ENCODE assay signal across 19 cellular contexts in the genomic region with DNA sequence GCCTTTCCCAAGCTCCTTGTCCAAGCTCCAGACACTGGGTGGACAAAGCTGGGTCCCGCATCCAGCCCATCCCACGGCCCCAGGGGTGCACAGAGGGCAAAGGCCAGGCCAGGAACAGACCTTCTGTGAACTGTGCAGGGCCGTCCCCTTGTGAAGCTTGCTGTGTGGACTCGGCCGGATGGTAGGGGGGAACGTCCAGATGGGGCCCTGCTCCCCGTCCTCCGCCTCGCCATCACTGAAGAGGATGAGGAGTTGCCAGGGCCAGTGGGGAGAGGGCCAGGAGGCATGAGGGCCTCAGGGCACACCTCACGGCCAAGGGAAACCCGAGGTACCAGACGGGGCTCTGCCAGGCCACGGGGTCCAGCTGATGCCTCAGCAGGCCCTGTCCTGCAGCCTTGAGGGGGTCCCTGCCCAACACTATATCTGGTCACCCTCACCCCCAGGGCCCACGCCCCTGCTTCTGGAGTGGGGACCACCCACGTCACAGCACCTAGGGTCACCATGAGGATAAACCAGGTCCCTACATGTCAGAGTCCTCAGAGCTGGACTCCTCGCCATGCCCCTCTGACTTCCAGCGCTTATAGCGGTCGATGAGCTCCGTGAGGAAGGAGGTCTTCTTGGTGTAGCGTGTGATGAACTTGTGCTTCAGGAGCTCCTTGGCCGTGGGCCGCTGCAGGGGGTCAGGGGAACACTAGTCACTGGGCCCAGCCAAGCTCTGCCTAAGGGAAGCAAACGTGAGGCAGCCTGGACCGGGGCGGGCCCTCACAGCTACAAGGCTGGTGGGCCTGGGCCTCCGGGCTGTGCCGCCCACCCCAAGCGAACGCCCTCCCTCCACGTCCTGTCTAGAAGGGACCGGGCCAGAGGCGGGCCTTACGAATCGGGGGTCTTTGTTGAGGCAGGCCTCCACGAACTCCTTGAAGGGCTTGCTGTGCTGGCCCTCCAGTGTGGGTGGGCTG.
"Had no signal": no experiment of that assay in that cellular context is flagged by ENCODE, and none has a peak within 500 bp of the region (broad histone marks: within the 10 kb centered on the region; RNA-seq: fewer than 3 reads in every experiment).

No MANE protein-coding gene starts in this region.

- ATAC-seq: left ventricle myocardium superior, upper lobe of right lung had no signal

- DNase-seq: activated B cell treated with CpG ODN at 0.5 μM for 24 hours; activated CD4-positive, alpha-beta memory T cell treated with anti-CD3 and anti-CD28 coated beads, Interleukin-2, amount 10 ng/mL, durations not matched to agents 7 days and 5 days; activated CD4-positive, alpha-beta T cell treated with anti-CD3 and anti-CD28 coated beads for 4 hours; activated gamma-delta T cell; activated naive CD4-positive, alpha-beta T cell treated with anti-CD3 and anti-CD28 coated beads, Interleukin-2, amount 50 U/mL, for 16 hours; central memory CD4-positive, alpha-beta T cell; effector memory CD4-positive, alpha-beta T cell; left ventricle myocardium superior; stimulated activated CD4-positive, alpha-beta T cell treated with anti-CD3 and anti-CD28 coated beads, Interleukin-2, amount 100 ng/mL, for 48 hours; stimulated activated CD8-positive, alpha-beta memory T cell treated with anti-CD3 and anti-CD28 coated beads, Interleukin-4, amount 100 ng/mL, for 48 hours; stimulated activated naive CD4-positive, alpha-beta T cell treated with Interleukin-2 at 50 U/mL for 16 hours; T1000 had no signal

- H3K27ac Mint-ChIP-seq: activated B cell treated with CpG ODN at 0.5 μM for 24 hours; activated CD4-positive, alpha-beta memory T cell treated with anti-CD3 and anti-CD28 coated beads, Interleukin-2, amount 10 ng/mL, durations not matched to agents 7 days and 5 days; activated T-helper 1 cell treated with anti-CD3 and anti-CD28 coated beads, Interleukin-12 subunit alpha, Interleukin-12 subunit beta, Interleukin-2, Interleukin-4 antibody, amounts not matched to agents 30 ng/mL and 10 ng/mL and 1 ng/mL, durations not matched to agents 14 hours and 24 hours and 36 hours; nephron had no signal

- H3K79me2 ChIP-seq: parathyroid adenoma had no signal

- H3K4me3 Mint-ChIP-seq: activated B cell treated with CpG ODN at 0.5 μM for 24 hours; activated CD4-positive, alpha-beta memory T cell treated with anti-CD3 and anti-CD28 coated beads, Interleukin-2, amount 10 ng/mL, durations not matched to agents 7 days and 5 days; activated T-helper 1 cell treated with anti-CD3 and anti-CD28 coated beads, Interleukin-12 subunit alpha, Interleukin-12 subunit beta, Interleukin-2, Interleukin-4 antibody, amounts not matched to agents 30 ng/mL and 10 ng/mL and 1 ng/mL, durations not matched to agents 14 hours and 24 hours and 36 hours; brain; nephron had no signal

- H3K9me3 ChIP-seq: esophagus muscularis mucosa, thoracic aorta, upper lobe of right lung had no signal

- H3K4me1 ChIP-seq: esophagus muscularis mucosa, parathyroid adenoma, upper lobe of right lung had no signal

- H3K4me1 Mint-ChIP-seq: activated B cell treated with CpG ODN at 0.5 μM for 24 hours; activated CD4-positive, alpha-beta memory T cell treated with anti-CD3 and anti-CD28 coated beads, Interleukin-2, amount 10 ng/mL, durations not matched to agents 7 days and 5 days had no signal

- H3K9me3 Mint-ChIP-seq: activated B cell treated with CpG ODN at 0.5 μM for 24 hours; activated CD4-positive, alpha-beta memory T cell treated with anti-CD3 and anti-CD28 coated beads, Interleukin-2, amount 10 ng/mL, durations not matched to agents 7 days and 5 days; activated T-helper 1 cell treated with anti-CD3 and anti-CD28 coated beads, Interleukin-12 subunit alpha, Interleukin-12 subunit beta, Interleukin-2, Interleukin-4 antibody, amounts not matched to agents 30 ng/mL and 10 ng/mL and 1 ng/mL, durations not matched to agents 14 hours and 24 hours and 36 hours; brain; nephron had no signal

- H3K27me3 ChIP-seq: esophagus muscularis mucosa, upper lobe of right lung had no signal

- H2AFZ ChIP-seq: parathyroid adenoma had no signal

- H3K27ac ChIP-seq: esophagus muscularis mucosa, parathyroid adenoma, thoracic aorta, upper lobe of right lung had no signal

- H3K9ac ChIP-seq: parathyroid adenoma had no signal

- H3K4me3 ChIP-seq: esophagus muscularis mucosa, thoracic aorta, upper lobe of right lung had no signal

- H3K27me3 Mint-ChIP-seq: activated B cell treated with CpG ODN at 0.5 μM for 24 hours; activated CD4-positive, alpha-beta memory T cell treated with anti-CD3 and anti-CD28 coated beads, Interleukin-2, amount 10 ng/mL, durations not matched to agents 7 days and 5 days; brain had no signal
